Comparison of ENCODE assay signal across 8 cellular contexts in the genomic region with DNA sequence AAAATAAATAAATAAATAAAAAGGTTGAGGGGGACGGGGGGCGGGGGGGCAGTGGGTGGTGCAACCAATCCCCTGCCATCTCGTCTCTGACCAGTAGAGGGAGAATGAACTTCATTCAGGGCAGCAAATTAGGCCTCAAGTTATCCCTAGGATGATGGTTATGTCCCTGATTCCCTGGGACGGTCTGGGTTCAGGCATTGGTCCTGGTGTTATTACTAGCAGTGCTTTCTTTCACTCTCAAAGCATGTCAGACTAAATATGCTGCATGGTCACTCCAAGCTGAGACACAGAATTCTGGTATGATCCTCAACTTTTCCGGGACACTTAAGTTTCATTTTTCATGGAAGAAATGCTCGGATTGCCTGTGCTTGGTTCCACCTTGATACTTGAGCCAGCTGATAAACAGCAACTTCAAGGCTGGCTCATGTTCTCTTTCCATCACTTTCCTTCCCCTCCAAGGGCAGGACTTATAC. TPM values are rescaled to one million over a fixed set of nuclear protein-coding genes. Genes with fewer than 3 reads are reported as not detected.
DNase-seq lines count a peak whose midpoint lies in the region; ATAC-seq, FAIRE-seq and TF ChIP-seq lines count a peak whose summit lies in the region.

No MANE protein-coding gene starts in this region.

- H3K9me2 ChIP-seq in OCI-LY7 (ENCODE audit: insufficient read depth, low read length), result no peaks in the 10 kb centered on the region

- in situ Hi-C loops in GM13977 (cut with MboI; ENCODE audit: low pct_unique_long_range_greater_than_20kb, low sequenced_read_pairs, unreplicated experiment), result no loop called here
- in situ Hi-C loops in HepG2 (cut with HindIII; ENCODE audit: extremely low pct_ligation_motif_present, low pct_unique_long_range_greater_than_20kb), result no loop called here

- TF ChIP-seq CTCF in GM13977 (IDR thresholded peaks at IDR 0.05; ENCODE audit: extremely low read depth, insufficient read depth, missing control alignments), result peak; percentile 58
- TF ChIP-seq CTCF in OCI-LY7 (conservative IDR thresholded peaks at IDR 0.05; ENCODE audit: low read length), result peak; percentile 76
- peak; percentile 56 for TF ChIP-seq CTCF in HepG2 (CRISPR knock-in tag; IDR thresholded peaks at IDR 0.05)

- FAIRE-seq in HepG2 (lab: Jason Lieb, UNC), result no peak

- peaks cover 60% of the 10 kb centered on the region for H3K4me1 Mint-ChIP-seq in stimulated activated effector memory CD8-positive, alpha-beta T cell treated with anti-CD3 and anti-CD28 coated beads, Interleukin-12 subunit alpha, Interleukin-12 subunit beta, amount 100 ng/mL, for 72 hours

- WGBS in HepG2 (ENCODE audit: low lambda C conversion rate), result 64% methylated on average over 5 of the region's 6 CpGs
- WGBS in aorta, 2 donors, result 46 to 48% methylated on average over 6 of the region's 6 CpGs

- peaks cover 4% of the 10 kb centered on the region; the same call in 1 of the 2 replicates for H3K79me2 ChIP-seq in OCI-LY7 (ENCODE audit: insufficient read depth, low read depth, low read length)
- peaks cover 5% of the 10 kb centered on the region for H3K79me2 ChIP-seq in HepG2 (ENCODE audit: insufficient read depth, low read length)

- H3K4me2 ChIP-seq in OCI-LY7 (ENCODE audit: low read length), result peak overlapping the region; percentile 86
- H3K4me2 ChIP-seq in HepG2 (ENCODE audit: low read depth, low read length), result no peak overlapping the region

- TF ChIP-seq EP300 in HepG2 (IDR thresholded peaks at IDR 0.05; ENCODE audit: low read depth in 2 of 2, low read length in 2 of 2), result no peak
- no peak for TF ChIP-seq EP300 in HepG2 (CRISPR knock-in tag; IDR thresholded peaks at IDR 0.05; ENCODE audit: borderline replicate concordance)

- H3K36me3 ChIP-seq in OCI-LY7 (ENCODE audit: insufficient read depth, low read length) (peaks cover 5% of the 10 kb centered on the region; the same call in 1 of the 2 replicates), HepG2 (replicated peaks in 1 of 2; ENCODE audit: control insufficient read depth in 1 of 2, insufficient read depth in 2 of 2, low read length in 2 of 2) (peaks cover 16 to 50% of the 10 kb centered on the region in 2 experiments), aorta (ENCODE audit: control insufficient read depth in 1 of 2, insufficient read depth in 2 of 2, low read length in 1 of 2) (no peaks in the 10 kb centered on the region)

- H3K27me3 ChIP-seq in HepG2 (ENCODE audit: control insufficient read depth in 1 of 2, insufficient read depth in 2 of 2, low read length in 2 of 2), result no peaks in the 10 kb centered on the region
- no peaks in the 10 kb centered on the region for H3K27me3 ChIP-seq in aorta (ENCODE audit: control insufficient read depth in 1 of 2, insufficient read depth in 2 of 2, low read length in 1 of 2)

- BruUV-seq in OCI-LY7 (replicated peaks; lab: Mats Ljungman, UMichigan) (no TSS peak), HepG2 (replicated peaks; lab: Mats Ljungman, UMichigan) (no TSS peak)

- H3K4me3 Mint-ChIP-seq in stimulated activated effector memory CD8-positive, alpha-beta T cell treated with anti-CD3 and anti-CD28 coated beads, Interleukin-12 subunit alpha, Interleukin-12 subunit beta, amount 100 ng/mL, for 72 hours, result no peak overlapping the region

- no peaks in the 10 kb centered on the region for H4K20me1 ChIP-seq in OCI-LY7 (ENCODE audit: insufficient read depth, low read length)
- H4K20me1 ChIP-seq in HepG2 (ENCODE audit: insufficient read depth, low read length), result peaks cover 30% of the 10 kb centered on the region

- H3K36me3 Mint-ChIP-seq in stimulated activated effector memory CD8-positive, alpha-beta T cell treated with anti-CD3 and anti-CD28 coated beads, Interleukin-12 subunit alpha, Interleukin-12 subunit beta, amount 100 ng/mL, for 72 hours, result no peaks in the 10 kb centered on the region

- CTCF ChIA-PET in OCI-LY7 (lab: Charles Lee; ENCODE audit: unreplicated experiment), result no interaction called here
- CTCF ChIA-PET in HepG2 (lab: Yijun Ruan, JAX; ENCODE audit: low intra/inter-chr PET ratio, low total read pairs), result interaction anchor here (0.7 kb wide), 1 partner anchor 74 kb away, joined by 3 read pairs; no protein-coding TSS in a partner anchor

- no peak overlapping the region; the same call in 1 of the 2 replicates for H2AFZ ChIP-seq in OCI-LY7 (ENCODE audit: low read length)
- H2AFZ ChIP-seq in HepG2 (ENCODE audit: low read length), result no peak overlapping the region

- DNase-seq in AML-193 (lab: John Stamatoyannopoulos, UW), result peak; percentile 7 to 20
- DNase-seq in GM13977 (ENCODE audit: low spot score), result peak; percentile 50
- DNase-seq in OCI-LY7 (ENCODE audit: low spot score), result peak; percentile 61
- peak; percentile 36 for DNase-seq in cerebellar cortex (ENCODE audit: low spot score)
- DNase-seq in HepG2 (ENCODE audit: low spot score), result peak; percentile 18
- DNase-seq in aorta, result no peak
- DNase-seq in stimulated activated effector memory CD8-positive, alpha-beta T cell treated with anti-CD3 and anti-CD28 coated beads, Interleukin-12 subunit alpha, Interleukin-12 subunit beta, amount 100 ng/mL, for 72 hours (ENCODE audit: low spot score in 2 of 2), result no peak

- no peak overlapping the region for H3K4me3 ChIP-seq in OCI-LY7 (ENCODE audit: low read depth, low read length, poor library complexity, severe bottlenecking)
- no peak overlapping the region for H3K4me3 ChIP-seq in HepG2 (replicated peaks in 1 of 3; ENCODE audit: insufficient read depth in 1 of 3, low read depth in 2 of 3, low read length in 3 of 3)
- no peak overlapping the region for H3K4me3 ChIP-seq in aorta (ENCODE audit: low read length in 2 of 2)

- no peaks in the 10 kb centered on the region for H3K9me3 Mint-ChIP-seq in stimulated activated effector memory CD8-positive, alpha-beta T cell treated with anti-CD3 and anti-CD28 coated beads, Interleukin-12 subunit alpha, Interleukin-12 subunit beta, amount 100 ng/mL, for 72 hours

- POLR2A ChIA-PET in OCI-LY7 (lab: Charles Lee) (interaction anchor here (0.6 to 1.8 kb wide), 4 partner anchors 8 to 61 kb away, joined by 3 to 4 read pairs (median 3); a partner anchor contains a TSS), HepG2 (lab: Yijun Ruan, JAX) (no interaction called here)

- no peaks in the 10 kb centered on the region for H3K9me3 ChIP-seq in OCI-LY7 (ENCODE audit: low read length)
- H3K9me3 ChIP-seq in HepG2 (ENCODE audit: low read length), result no peaks in the 10 kb centered on the region
- no peaks in the 10 kb centered on the region for H3K9me3 ChIP-seq in aorta (ENCODE audit: control insufficient read depth, low read length)

- ATAC-seq in HepG2 (peak; percentile 67), aorta (ENCODE audit: low FRiP score) (no peak), GM19035 (IDR thresholded peaks at IDR 0.05; ENCODE audit: unreplicated experiment) (no peak)
- no peak for ATAC-seq in stimulated activated effector memory CD8-positive, alpha-beta T cell treated with anti-CD3 and anti-CD28 coated beads, Interleukin-12 subunit alpha, Interleukin-12 subunit beta, amount 100 ng/mL, for 72 hours

- peaks cover 64% of the 10 kb centered on the region for H3K4me1 ChIP-seq in OCI-LY7 (ENCODE audit: insufficient read depth, low read length, poor library complexity, severe bottlenecking)
- no peaks in the 10 kb centered on the region for H3K4me1 ChIP-seq in HepG2 (ENCODE audit: insufficient read depth, low read length)
- no peaks in the 10 kb centered on the region for H3K4me1 ChIP-seq in aorta (ENCODE audit: control insufficient read depth in 1 of 2, insufficient read depth in 2 of 2, low read length in 2 of 2)

- TF ChIP-seq RAD21 in HepG2 (CRISPR knock-in tag; IDR thresholded peaks at IDR 0.05), result no peak

- intact Hi-C loops in OCI-LY7 (cut with micrococcal nuclease; ENCODE audit: unreplicated experiment), result loop anchor here (2.0 kb wide), 2 partner anchors 35 to 349 kb away; a partner anchor contains a TSS
- intact Hi-C loops in HepG2 (cut with micrococcal nuclease; ENCODE audit: unreplicated experiment), result no loop called here
- intact Hi-C loops in aorta (cut with DNase I), result loop anchor here in 1 of 2 donors (5.0 to 10.0 kb wide), 2 partner anchors 61 to 153 kb away; a partner anchor contains a TSS

- TF ChIP-seq POLR2A in HepG2 (IDR thresholded peaks at IDR 0.05; ENCODE audit: insufficient read depth in 1 of 2, low read depth in 2 of 2, low read length in 2 of 2), result no peak

- H3K9ac ChIP-seq in HepG2 (ENCODE audit: insufficient read depth, low read depth, low read length), result no peak overlapping the region

- H3K27ac ChIP-seq in OCI-LY7 (ENCODE audit: low read depth, low read length, poor library complexity, severe bottlenecking) (peak overlapping the region; percentile 95), HepG2 (ENCODE audit: extremely low read length, insufficient read depth, low read length) (no peak overlapping the region), aorta (ENCODE audit: low read depth in 1 of 2, low read length in 2 of 2) (peak overlapping the region; percentile 2 to 11)

- no peak overlapping the region for H3K27ac Mint-ChIP-seq in stimulated activated effector memory CD8-positive, alpha-beta T cell treated with anti-CD3 and anti-CD28 coated beads, Interleukin-12 subunit alpha, Interleukin-12 subunit beta, amount 100 ng/mL, for 72 hours

RNA-seq across cellular contexts. Expression of a gene that starts 59.4 kb away (rescaled TPM):
- total RNA-seq in OCI-LY7 (2014; rRNA removed; shearing (Covaris generic)), result 15.9 and 21.5 TPM in 2 replicates
- total RNA-seq in OCI-LY7 (2022), result 92.4 and 96.1 TPM in 2 replicates
- 22.0 and 51.2 TPM in 2 replicates for total RNA-seq in HepG2 (2016; rRNA removed; fragmentation: Illumina TruSeq; extraction: Trizol)
- 19.5 and 20.1 TPM in 2 replicates for total RNA-seq in HepG2 (2016; cell fraction: cytosol; rRNA removed; fragmentation: Illumina TruSeq; extraction: Trizol; ENCODE audit: low read depth)
- 20.5 and 51.1 TPM in 2 replicates for total RNA-seq in HepG2 (2016; cell fraction: insoluble cytoplasmic fraction; rRNA removed; fragmentation: Illumina TruSeq; extraction: Trizol)
- 87.7 and 89.8 TPM in 2 replicates for total RNA-seq in HepG2 (2016; cell fraction: membrane; rRNA removed; fragmentation: Illumina TruSeq; extraction: Trizol)
- 30.0 and 39.7 TPM in 2 replicates for total RNA-seq in HepG2 (2016; cell fraction: nucleus; rRNA removed; fragmentation: Illumina TruSeq; extraction: Trizol)
- polyA plus RNA-seq in HepG2 (2011; rRNA removed), result 54.3 and 57.5 TPM in 2 replicates
- 82.9 and 92.2 TPM in 2 replicates for polyA plus RNA-seq in HepG2 (2011; cell fraction: cytosol; rRNA removed)
- 34.1 and 35.5 TPM in 2 replicates for polyA plus RNA-seq in HepG2 (2011; cell fraction: nucleus; rRNA removed)
- 98.8 and 102 TPM in 2 replicates for polyA plus RNA-seq in HepG2 (2012)
- 88.2 and 107 TPM in 2 replicates for polyA plus RNA-seq in HepG2 (2016; cell fraction: cytosol; fragmentation: Illumina TruSeq; extraction: Trizol; ENCODE audit: low read depth)
- 112 and 139 TPM in 2 replicates for polyA plus RNA-seq in HepG2 (2016; cell fraction: insoluble cytoplasmic fraction; fragmentation: Illumina TruSeq; extraction: Trizol; ENCODE audit: low read depth)
- polyA plus RNA-seq in HepG2 (2016; cell fraction: membrane; fragmentation: Illumina TruSeq; extraction: Trizol; ENCODE audit: low read depth), result 175 and 183 TPM in 2 replicates
- 80.5 and 81.6 TPM in 2 replicates for polyA plus RNA-seq in HepG2 (2016; cell fraction: nucleus; fragmentation: Illumina TruSeq; extraction: Trizol; ENCODE audit: insufficient read depth, low read depth)
- 58.7 and 66.7 TPM in 2 replicates for polyA minus RNA-seq in HepG2 (2011; rRNA and poly(A)+ RNA removed; ENCODE audit: low replicate concordance)
- 50.0 and 52.9 TPM in 2 replicates for polyA minus RNA-seq in HepG2 (2011; cell fraction: cytosol; rRNA and poly(A)+ RNA removed)
- polyA minus RNA-seq in HepG2 (2011; cell fraction: nucleus; rRNA and poly(A)+ RNA removed), result 41.0 and 48.8 TPM in 2 replicates
- 100 to 1,000 TPM; 117 to 122 TPM for total RNA-seq in aorta
- polyA plus RNA-seq in aorta, result 100 to 1,000 TPM; 146 to 188 TPM

Comparison
In these comparisons a context has a peak if more than half of its experiments do, and no peak if none do; other contexts are left out.
1. DNase-seq: peak in AML-193 (2 of 2), GM13977 (single experiment), OCI-LY7 (single experiment), cerebellar cortex (single experiment) and HepG2 (single experiment); none in aorta (0 of 2) and stimulated activated effector memory CD8-positive, alpha-beta T cell treated with anti-CD3 and anti-CD28 coated beads, Interleukin-12 subunit alpha, Interleukin-12 subunit beta, amount 100 ng/mL, for 72 hours (0 of 2).
2. Peak in every context shown above with its lines, with median percentiles within 50 percentile points of each other: CTCF ChIP-seq.